Comparison of ENCODE assay signal across 1 cellular context in the genomic region with DNA sequence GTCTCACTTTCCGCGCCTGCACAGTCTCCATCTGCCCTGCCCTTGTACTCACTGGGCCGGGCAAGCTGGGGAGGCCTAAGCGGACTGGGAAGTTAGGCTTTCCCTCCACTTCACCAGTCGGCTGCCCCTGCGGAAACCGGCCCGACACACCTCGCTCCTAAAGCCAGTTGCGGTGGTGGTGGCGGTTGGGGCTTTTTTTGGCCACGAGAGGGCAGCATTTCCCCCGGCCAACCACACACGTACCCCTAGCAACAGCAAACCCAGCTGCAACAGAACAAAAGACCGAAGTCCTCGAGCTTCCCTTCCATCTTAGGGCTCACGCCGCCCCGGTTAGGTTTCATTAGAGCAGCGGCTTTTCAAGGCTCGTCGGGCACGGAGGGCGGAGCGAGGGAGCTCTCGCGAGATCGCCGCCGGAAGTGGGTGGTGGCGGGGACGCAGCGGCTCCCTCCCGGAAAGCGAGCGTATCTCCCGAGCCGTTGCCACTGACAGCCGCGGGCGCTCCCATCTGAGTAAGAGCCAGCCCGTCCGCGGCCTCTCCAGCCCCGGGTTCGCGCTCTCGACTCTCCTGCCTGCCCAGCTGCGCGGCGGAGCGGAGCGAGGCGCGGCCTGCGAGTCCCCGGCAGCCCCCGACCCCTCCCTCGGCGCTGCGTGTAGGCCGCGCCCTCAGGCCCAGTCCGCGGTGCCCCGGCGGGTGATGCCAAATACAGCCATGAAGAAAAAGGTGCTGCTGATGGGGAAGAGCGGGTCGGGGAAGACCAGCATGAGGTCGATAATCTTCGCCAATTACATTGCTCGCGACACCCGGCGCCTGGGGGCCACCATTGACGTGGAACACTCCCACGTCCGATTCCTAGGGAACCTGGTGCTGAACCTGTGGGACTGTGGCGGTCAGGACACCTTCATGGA.
TF ChIP-seq lines count a peak whose summit lies in the region.

RRAGA (plus strand) TSS at position 462 of the 906 bp plus-strand sequence; CDS start at position 695, 233 bp downstream.

TF ChIP-seq in HepG2, 621 proteins besides CTCF, POLR2A, EP300 and RAD21 (continued from another document and continues in another):
- TF ChIP-seq FOXO4 (CRISPR knock-in tag; conservative IDR thresholded peaks at IDR 0.05) = 0 out of 2 replicates have a peak, but pooled peaks have one; percentile 90
- no peak for TF ChIP-seq ZBTB7B (CRISPR knock-in tag; IDR thresholded peaks at IDR 0.05)
- TF ChIP-seq MAFF (IDR thresholded peaks at IDR 0.05; ENCODE audit: low read depth, low read length) = no peak
- peak; percentile 86; the same call in 1 of the 2 replicates for TF ChIP-seq SMAD3 (CRISPR knock-in tag; IDR thresholded peaks at IDR 0.05)
- peak; percentile 68 for TF ChIP-seq PITX1 (CRISPR knock-in tag; IDR thresholded peaks at IDR 0.05)
- TF ChIP-seq TBX2 (CRISPR knock-in tag; IDR thresholded peaks at IDR 0.05; ENCODE audit: borderline replicate concordance) = peak; percentile 83
- peak; percentile 68; the same call in 1 of the 2 replicates for TF ChIP-seq BRCA1 (CRISPR knock-in tag; IDR thresholded peaks at IDR 0.05)
- TF ChIP-seq WIZ (CRISPR knock-in tag; IDR thresholded peaks at IDR 0.05) = peak; percentile 72; the same call in 1 of the 2 replicates
- TF ChIP-seq GTF2F1 (IDR thresholded peaks at IDR 0.05; ENCODE audit: low read length) = no peak
- TF ChIP-seq, protein P1, sequence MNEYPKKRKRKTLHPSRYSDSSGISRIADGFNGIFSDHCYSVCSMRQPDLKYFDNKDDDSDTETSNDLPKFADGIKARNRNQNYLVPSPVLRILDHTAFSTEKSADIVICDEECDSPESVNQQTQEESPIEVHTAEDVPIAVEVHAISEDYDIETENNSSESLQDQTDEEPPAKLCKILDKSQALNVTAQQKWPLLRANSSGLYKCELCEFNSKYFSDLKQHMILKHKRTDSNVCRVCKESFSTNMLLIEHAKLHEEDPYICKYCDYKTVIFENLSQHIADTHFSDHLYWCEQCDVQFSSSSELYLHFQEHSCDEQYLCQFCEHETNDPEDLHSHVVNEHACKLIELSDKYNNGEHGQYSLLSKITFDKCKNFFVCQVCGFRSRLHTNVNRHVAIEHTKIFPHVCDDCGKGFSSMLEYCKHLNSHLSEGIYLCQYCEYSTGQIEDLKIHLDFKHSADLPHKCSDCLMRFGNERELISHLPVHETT (CRISPR knock-in tag; conservative IDR thresholded peaks at IDR 0.05) = peak; percentile 73; the same call in 1 of the 2 replicates
- no peak for TF ChIP-seq NR2F2 (IDR thresholded peaks at IDR 0.05; ENCODE audit: borderline replicate concordance, low read depth)
- TF ChIP-seq IRF9 (CRISPR knock-in tag; IDR thresholded peaks at IDR 0.05; ENCODE audit: borderline replicate concordance) = peak; percentile 80
- no peak for TF ChIP-seq GLI4 (CRISPR knock-in tag; IDR thresholded peaks at IDR 0.05; ENCODE audit: borderline replicate concordance)
- TF ChIP-seq, protein P2, sequence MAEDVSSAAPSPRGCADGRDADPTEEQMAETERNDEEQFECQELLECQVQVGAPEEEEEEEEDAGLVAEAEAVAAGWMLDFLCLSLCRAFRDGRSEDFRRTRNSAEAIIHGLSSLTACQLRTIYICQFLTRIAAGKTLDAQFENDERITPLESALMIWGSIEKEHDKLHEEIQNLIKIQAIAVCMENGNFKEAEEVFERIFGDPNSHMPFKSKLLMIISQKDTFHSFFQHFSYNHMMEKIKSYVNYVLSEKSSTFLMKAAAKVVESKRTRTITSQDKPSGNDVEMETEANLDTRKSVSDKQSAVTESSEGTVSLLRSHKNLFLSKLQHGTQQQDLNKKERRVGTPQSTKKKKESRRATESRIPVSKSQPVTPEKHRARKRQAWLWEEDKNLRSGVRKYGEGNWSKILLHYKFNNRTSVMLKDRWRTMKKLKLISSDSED (CRISPR knock-in tag; IDR thresholded peaks at IDR 0.05) = no peak
- no peak for TF ChIP-seq PHF5A (CRISPR knock-in tag; IDR thresholded peaks at IDR 0.05; ENCODE audit: low read depth, unreplicated experiment)
- TF ChIP-seq RFX1 (IDR thresholded peaks at IDR 0.05) = peak; percentile 92
- TF ChIP-seq, protein P3, sequence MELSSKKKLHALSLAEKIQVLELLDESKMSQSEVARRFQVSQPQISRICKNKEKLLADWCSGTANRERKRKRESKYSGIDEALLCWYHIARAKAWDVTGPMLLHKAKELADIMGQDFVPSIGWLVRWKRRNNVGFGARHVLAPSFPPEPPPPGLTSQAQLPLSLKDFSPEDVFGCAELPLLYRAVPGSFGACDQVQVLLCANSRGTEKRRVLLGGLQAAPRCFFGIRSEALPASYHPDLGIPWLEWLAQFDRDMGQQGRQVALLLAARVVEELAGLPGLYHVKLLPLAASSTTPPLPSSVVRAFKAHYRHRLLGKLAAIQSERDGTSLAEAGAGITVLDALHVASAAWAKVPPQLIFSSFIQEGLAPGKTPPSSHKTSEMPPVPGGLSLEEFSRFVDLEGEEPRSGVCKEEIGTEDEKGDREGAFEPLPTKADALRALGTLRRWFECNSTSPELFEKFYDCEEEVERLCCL (CRISPR knock-in tag; IDR thresholded peaks at IDR 0.05; ENCODE audit: borderline replicate concordance) = no peak
- TF ChIP-seq DPF2 (CRISPR knock-in tag; IDR thresholded peaks at IDR 0.05; ENCODE audit: borderline replicate concordance, low read depth) = no peak
- TF ChIP-seq ZBTB40 (IDR thresholded peaks at IDR 0.05) = no peak
- peak; percentile 61 for TF ChIP-seq ZBTB40 (CRISPR knock-in tag; IDR thresholded peaks at IDR 0.05)
- peak; percentile 81; the same call in 1 of the 2 replicates for TF ChIP-seq ZNF275 (CRISPR knock-in tag; IDR thresholded peaks at IDR 0.05; ENCODE audit: borderline replicate concordance)
- TF ChIP-seq MTERF4 (CRISPR knock-in tag; IDR thresholded peaks at IDR 0.05) = peak; percentile 45
- TF ChIP-seq, protein P4, sequence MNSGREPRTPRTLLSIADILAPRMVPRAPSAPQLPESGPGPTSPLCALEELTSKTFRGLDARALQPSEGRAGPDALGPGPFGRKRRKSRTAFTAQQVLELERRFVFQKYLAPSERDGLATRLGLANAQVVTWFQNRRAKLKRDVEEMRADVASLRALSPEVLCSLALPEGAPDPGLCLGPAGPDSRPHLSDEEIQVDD (CRISPR knock-in tag; IDR thresholded peaks at IDR 0.05; ENCODE audit: borderline replicate concordance) = no peak
- peak; percentile 38 for TF ChIP-seq ETV6 (CRISPR knock-in tag; conservative IDR thresholded peaks at IDR 0.05)
- peak; percentile 91 for TF ChIP-seq ZNF343 (CRISPR knock-in tag; IDR thresholded peaks at IDR 0.05)
- TF ChIP-seq HMG20B (CRISPR knock-in tag; conservative IDR thresholded peaks at IDR 0.05) = no peak; the same call in 1 of the 2 replicates
- no peak for TF ChIP-seq KLF13 (CRISPR knock-in tag; IDR thresholded peaks at IDR 0.05)
- TF ChIP-seq RCOR2 (CRISPR knock-in tag; IDR thresholded peaks at IDR 0.05) = 0 out of 2 replicates have a peak, but pooled peaks have one; percentile 52
- TF ChIP-seq ZNF670 (CRISPR knock-in tag; IDR thresholded peaks at IDR 0.05; ENCODE audit: borderline replicate concordance) = peak; percentile 93; the same call in 1 of the 2 replicates
- TF ChIP-seq ZSCAN31 (CRISPR knock-in tag; IDR thresholded peaks at IDR 0.05; ENCODE audit: low read depth) = peak; percentile 91
- TF ChIP-seq ZNF761 (CRISPR knock-in tag; conservative IDR thresholded peaks at IDR 0.05) = peak; percentile 74; the same call in 1 of the 2 replicates
- TF ChIP-seq SIX1 (CRISPR knock-in tag; IDR thresholded peaks at IDR 0.05; ENCODE audit: borderline replicate concordance) = peak; percentile 89
- peak; percentile 63; the same call in 1 of the 2 replicates for TF ChIP-seq TBX3 (IDR thresholded peaks at IDR 0.05; ENCODE audit: borderline replicate concordance)
- TF ChIP-seq CHD4 (IDR thresholded peaks at IDR 0.05; ENCODE audit: borderline replicate concordance, low read length) = no peak
- no peak for TF ChIP-seq ZNF713 (CRISPR knock-in tag; IDR thresholded peaks at IDR 0.05)
